ENCODE assay signal across 29 cellular contexts in genomic region chr13:74280093-74280794, GRCh38.
"Had no signal": no experiment of that assay in that cellular context is flagged by ENCODE, and none has a peak within 500 bp of the region (broad histone marks: within the 10 kb centered on the region; RNA-seq: fewer than 3 reads in every experiment).

No MANE protein-coding gene starts in this region.

- H3K9me3 Mint-ChIP-seq: activated B cell treated with CpG ODN at 0.5 μM for 24 hours; activated CD4-positive, alpha-beta T cell treated with anti-CD3 and anti-CD28 coated beads, Interleukin-2, amount 10 ng/mL, durations not matched to agents 24 days and 14 days; activated naive CD4-positive, alpha-beta T cell treated with anti-CD3 and anti-CD28 coated beads for 36 hours; activated T-cell treated with anti-CD3 and anti-CD28 coated beads, Interleukin-2, amount 50 U/mL, for 24 hours; endodermal cell; mesothelial cell of epicardium; naive B cell; nephron progenitor cell; T-cell had no signal

- H3K4me1 Mint-ChIP-seq: activated B cell treated with CpG ODN at 0.5 μM for 24 hours, naive B cell, nephron progenitor cell had no signal

- H3K27ac Mint-ChIP-seq: activated B cell treated with CpG ODN at 0.5 μM for 24 hours; activated CD4-positive, alpha-beta T cell treated with anti-CD3 and anti-CD28 coated beads, Interleukin-2, amount 10 ng/mL, durations not matched to agents 24 days and 14 days; activated naive CD4-positive, alpha-beta T cell treated with anti-CD3 and anti-CD28 coated beads for 36 hours; activated T-cell treated with anti-CD3 and anti-CD28 coated beads, Interleukin-2, amount 50 U/mL, for 24 hours; dendritic cell treated with granulocyte-macrophage colony-stimulating factor and Interleukin-4, amounts not matched to agents 40 ng/mL and 50 ng/mL, for 4 days; endodermal cell; mesothelial cell of epicardium; naive B cell; nephron progenitor cell; T-cell had no signal

- H3K4me3 ChIP-seq: breast epithelium, ovary, prostate gland, skin epidermis, suprapubic skin, tibial artery, upper lobe of right lung had no signal

- H3K27me3 ChIP-seq: breast epithelium, neutrophil, ovary, suprapubic skin, tibial artery, upper lobe of right lung had no signal

- H3K9me3 ChIP-seq: breast epithelium, neutrophil, ovary, prostate gland, suprapubic skin, tibial artery, upper lobe of right lung had no signal

- DNase-seq: activated B cell treated with CpG ODN at 0.5 μM for 24 hours; activated CD4-positive, alpha-beta T cell treated with anti-CD3 and anti-CD28 coated beads, Interleukin-2, amount 10 ng/mL, durations not matched to agents 24 days and 14 days; activated effector memory CD4-positive, alpha-beta T cell treated with Interleukin-2 at 50 U/mL for 16 hours; activated naive CD4-positive, alpha-beta T cell treated with anti-CD3 and anti-CD28 coated beads for 36 hours; activated T-cell treated with anti-CD3 and anti-CD28 coated beads, Interleukin-2, amount 50 U/mL, for 24 hours; amygdala; central memory CD4-positive, alpha-beta T cell; endodermal cell; head of caudate nucleus; hippocampal formation; left cardiac atrium; naive B cell; nephron progenitor cell; ovary; retina; stimulated activated CD4-positive, alpha-beta T cell treated with anti-CD3 and anti-CD28 coated beads, Interleukin-12 subunit alpha, Interleukin-12 subunit beta, amount 100 ng/mL, for 4 hours; stimulated activated CD4-positive, alpha-beta T cell treated with anti-CD3 and anti-CD28 coated beads, Interleukin-4, amount 100 ng/mL, for 1 hour; T-cell; tibial artery; upper lobe of right lung had no signal

- H3K36me3 Mint-ChIP-seq: mesothelial cell of epicardium, naive B cell had no signal

- ATAC-seq: esophagus mucosa, left cardiac atrium, sciatic nerve, T-cell, upper lobe of right lung had no signal

- H3K4me1 ChIP-seq: breast epithelium, prostate gland, suprapubic skin, tibial artery, upper lobe of right lung had no signal

- H3K27ac ChIP-seq: breast epithelium, neutrophil, ovary, prostate gland, skin epidermis, suprapubic skin, tibial artery, upper lobe of right lung had no signal

- H3K4me3 Mint-ChIP-seq: activated B cell treated with CpG ODN at 0.5 μM for 24 hours; activated CD4-positive, alpha-beta T cell treated with anti-CD3 and anti-CD28 coated beads, Interleukin-2, amount 10 ng/mL, durations not matched to agents 24 days and 14 days; activated naive CD4-positive, alpha-beta T cell treated with anti-CD3 and anti-CD28 coated beads for 36 hours; activated T-cell treated with anti-CD3 and anti-CD28 coated beads, Interleukin-2, amount 50 U/mL, for 24 hours; dendritic cell treated with granulocyte-macrophage colony-stimulating factor and Interleukin-4, amounts not matched to agents 40 ng/mL and 50 ng/mL, for 4 days; endodermal cell; mesothelial cell of epicardium; naive B cell; nephron progenitor cell; T-cell had no signal

- H3K27me3 Mint-ChIP-seq: activated T-cell treated with anti-CD3 and anti-CD28 coated beads, Interleukin-2, amount 50 U/mL, for 24 hours; dendritic cell treated with granulocyte-macrophage colony-stimulating factor and Interleukin-4, amounts not matched to agents 40 ng/mL and 50 ng/mL, for 4 days; T-cell had no signal

- H3K36me3 ChIP-seq: breast epithelium, neutrophil, ovary, prostate gland, suprapubic skin, tibial artery, upper lobe of right lung had no signal
